ENCODE assay signal across 16 cellular contexts in genomic region chr2:112634153-112634873, GRCh38. TPM values are rescaled to one million over a fixed set of nuclear protein-coding genes. Genes with fewer than 3 reads are reported as not detected.
DNase-seq lines count a peak whose midpoint lies in the region; ATAC-seq and TF ChIP-seq lines count a peak whose summit lies in the region.
"Had no signal": no experiment of that assay in that cellular context is flagged by ENCODE, and none has a peak within 500 bp of the region (broad histone marks: within the 10 kb centered on the region; RNA-seq: fewer than 3 reads in every experiment).

No MANE protein-coding gene starts in this region.

- peaks cover 0 to 6% of the 10 kb centered on the region in 2 donors for H3K36me3 Mint-ChIP-seq in CD4-positive, alpha-beta memory T cell
- no peaks in the 10 kb centered on the region for H3K36me3 Mint-ChIP-seq in nephron (ENCODE audit: low read depth)

- peak in 4 of 5 donors; percentile 23 to 47 (median 30) for DNase-seq in CD4-positive, alpha-beta memory T cell
- DNase-seq in central memory CD4-positive, alpha-beta T cell = peak; percentile 15
- DNase-seq in NCI-H2227 treated with DMSO at 0.1 percent for 48 hours (lab: John Stamatoyannopoulos, UW) (no peak), COLO829 (ENCODE audit: low spot score) (no peak), NCI-H1694 treated with DMSO at 0.1 percent for 48 hours (lab: John Stamatoyannopoulos, UW) (no peak)
- DNase-seq: activated B cell treated with CpG ODN at 0.5 μM for 24 hours, caudate nucleus, DND-41, NCI-H1105, NCI-H226 had no signal

- H3K4me1 Mint-ChIP-seq in CD4-positive, alpha-beta memory T cell = peaks cover 52 to 77% (median 68%) of the 10 kb centered on the region in 4 donors
- H3K4me1 Mint-ChIP-seq in nephron = peaks cover 19% of the 10 kb centered on the region

- no peak overlapping the region for H3K4me3 ChIP-seq in CD4-positive, alpha-beta memory T cell (ENCODE audit: low read length in 2 of 2)
- H3K4me3 ChIP-seq: gastroesophageal sphincter had no signal

- peak overlapping the region; percentile 43 to 93 (median 89) for H3K27ac Mint-ChIP-seq in CD4-positive, alpha-beta memory T cell
- H3K27ac Mint-ChIP-seq in nephron = peak overlapping the region in 2 of 3 experiments; percentile 44 to 92
- H3K27ac Mint-ChIP-seq: activated B cell treated with CpG ODN at 0.5 μM for 24 hours had no signal

- no peaks in the 10 kb centered on the region for H3K27me3 ChIP-seq in CD4-positive, alpha-beta memory T cell (ENCODE audit: insufficient read depth, low read length)

- H3K36me3 ChIP-seq in CD4-positive, alpha-beta memory T cell (ENCODE audit: insufficient read depth, low read length) = no peaks in the 10 kb centered on the region
- H3K36me3 ChIP-seq: gastroesophageal sphincter had no signal

- CTCF ChIA-PET in CD4-positive, alpha-beta memory T cell (lab: Charles Lee; ENCODE audit: partially characterized antibody) = interaction anchor here (1.1 to 14.0 kb wide), 5 partner anchors 9 to 57 kb away, joined by 4 to 243 read pairs (median 12); partner anchors contain the start of gene SLC20A1

- H3K27ac ChIP-seq in CD4-positive, alpha-beta memory T cell (ENCODE audit: low read depth, low read length) = no peak overlapping the region
- H3K27ac ChIP-seq: gastroesophageal sphincter had no signal

- H3K27me3 Mint-ChIP-seq in CD4-positive, alpha-beta memory T cell = peaks cover 0 to 3% of the 10 kb centered on the region in 2 donors
- peaks cover 17% of the 10 kb centered on the region for H3K27me3 Mint-ChIP-seq in nephron (ENCODE audit: low read depth)
- H3K27me3 Mint-ChIP-seq: activated B cell treated with CpG ODN at 0.5 μM for 24 hours had no signal

- intact Hi-C loops in CD4-positive, alpha-beta memory T cell (cut with micrococcal nuclease) = no loop called here

- no peak for TF ChIP-seq CTCF in nephron (IDR thresholded peaks at IDR 0.05; ENCODE audit: unreplicated experiment in 3 of 3)

- peaks cover 74% of the 10 kb centered on the region for H3K4me1 ChIP-seq in CD4-positive, alpha-beta memory T cell (ENCODE audit: insufficient read depth, low read length)
- H3K4me1 ChIP-seq: gastroesophageal sphincter had no signal

- POLR2A ChIA-PET in CD4-positive, alpha-beta memory T cell (lab: Charles Lee; ENCODE audit: partially characterized antibody) = interaction anchor here (1.3 to 15.6 kb wide), 4 partner anchors 8 to 56 kb away, joined by 3 to 521 read pairs (median 22); partner anchors contain the start of genes CHCHD5 and SLC20A1

- peak overlapping the region; percentile 21 to 89 (median 69) for H3K4me3 Mint-ChIP-seq in CD4-positive, alpha-beta memory T cell
- no peak overlapping the region for H3K4me3 Mint-ChIP-seq in nephron
- H3K4me3 Mint-ChIP-seq: activated B cell treated with CpG ODN at 0.5 μM for 24 hours had no signal

- no peaks in the 10 kb centered on the region for H3K9me3 ChIP-seq in CD4-positive, alpha-beta memory T cell (ENCODE audit: control insufficient read depth in 1 of 2, low read length in 2 of 2)
- H3K9me3 ChIP-seq: gastroesophageal sphincter had no signal

- peak; percentile 34 for ATAC-seq in HG02798 (IDR thresholded peaks at IDR 0.05; ENCODE audit: poor library complexity, unreplicated experiment)
- no peak for ATAC-seq in GM18520 (IDR thresholded peaks at IDR 0.05; ENCODE audit: unreplicated experiment)
- ATAC-seq: gastroesophageal sphincter, SK-N-SH treated with all-trans-retinoic acid at 6 μM for 48 hours had no signal

- no peaks in the 10 kb centered on the region for H3K9me3 Mint-ChIP-seq in CD4-positive, alpha-beta memory T cell
- H3K9me3 Mint-ChIP-seq in nephron = no peaks in the 10 kb centered on the region
- H3K9me3 Mint-ChIP-seq: activated B cell treated with CpG ODN at 0.5 μM for 24 hours; activated T-helper 2 cell treated with anti-CD3 and anti-CD28 coated beads, Interferon-gamma antibody, Interleukin-2, Interleukin-4, amounts not matched to agents 10 μg/mL and 5 μg/mL and 100 μg/mL, durations not matched to agents 14 hours and 24 hours and 36 hours had no signal

RNA-seq across cellular contexts. Expression of gene SLC20A1, which starts 11.4 kb away (rescaled TPM):
- 10 to 100 TPM; 93.5 to 94.0 TPM for total RNA-seq in CD4-positive, alpha-beta memory T cell
- polyA plus RNA-seq in CD4-positive, alpha-beta memory T cell = 10 to 100 TPM; 25.5 to 36.7 TPM

RNA-seq across cellular contexts. Expression of gene CHCHD5, which starts 49.9 kb away (rescaled TPM):
- 10 to 100 TPM; 23.3 to 24.9 TPM for total RNA-seq in CD4-positive, alpha-beta memory T cell
- 10 to 100 TPM; 40.2 to 71.1 TPM for polyA plus RNA-seq in CD4-positive, alpha-beta memory T cell

Comparison
In these comparisons a context has a peak if more than half of its experiments do, and no peak if none do; other contexts are left out.
1. DNase-seq: peak in CD4-positive, alpha-beta memory T cell (4 of 5) and central memory CD4-positive, alpha-beta T cell (single experiment); none in NCI-H2227 treated with DMSO at 0.1 percent for 48 hours (single experiment), COLO829 (single experiment) and NCI-H1694 treated with DMSO at 0.1 percent for 48 hours (single experiment).
2. H3K4me3 Mint-ChIP-seq: peak in CD4-positive, alpha-beta memory T cell (8 of 8); none in nephron (0 of 3).